ENCODE assay signal across 23 cellular contexts in the genomic region with DNA sequence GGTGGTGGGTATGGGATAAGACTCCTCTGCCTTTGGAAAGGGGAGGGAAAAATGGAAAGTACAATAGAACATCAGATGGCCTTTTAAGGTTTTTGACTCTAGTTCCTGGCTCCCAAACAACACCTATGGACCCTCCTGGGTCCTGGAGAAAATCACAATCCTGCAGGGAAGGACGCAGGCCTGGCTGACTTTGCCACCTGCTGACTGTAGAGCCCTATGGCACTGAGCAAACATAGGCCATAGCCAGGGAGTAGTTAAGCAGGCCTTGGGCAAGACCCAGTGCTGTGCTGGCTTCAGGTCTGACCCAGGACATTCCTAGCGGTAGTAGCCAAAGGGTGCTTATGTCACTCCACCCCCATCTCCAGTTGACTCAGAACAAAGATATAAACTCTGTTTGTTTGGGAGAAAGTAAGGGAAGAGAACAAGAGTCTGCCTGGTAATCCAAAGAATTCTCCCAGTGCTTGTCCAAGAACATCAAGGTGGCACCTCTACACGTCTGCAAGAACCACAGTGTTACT.
"Had no signal": no experiment of that assay in that cellular context is flagged by ENCODE, and none has a peak within 500 bp of the region (broad histone marks: within the 10 kb centered on the region; RNA-seq: fewer than 3 reads in every experiment).

No MANE protein-coding gene starts in this region.

- H3K36me3 ChIP-seq: MG63 had no signal

- H3K4me3 Mint-ChIP-seq: T-cell had no signal

- H3K9ac ChIP-seq: SK-N-SH had no signal

- H3K27ac ChIP-seq: HL-60, RWPE1 had no signal

- H3K27me3 ChIP-seq: MG63 had no signal

- H3K4me1 Mint-ChIP-seq: T-cell had no signal

- H3K27ac Mint-ChIP-seq: T-cell had no signal

- H3K4me3 ChIP-seq: MG63 had no signal

- H3K9me3 ChIP-seq: MG63, SK-N-SH had no signal

- H3K36me3 Mint-ChIP-seq: T-cell had no signal

- DNase-seq: IMR-90; Karpas-422; KG1; MG63; NCI-H1092; NCI-H1105 treated with DMSO at 0.1 percent for 48 hours; NCI-H1417 treated with DMSO at 0.1 percent for 48 hours; NCI-H187; NCI-H2029; NCI-H2081 treated with DMSO at 0.1 percent for 48 hours; NCI-H2171 treated with DMSO at 0.1 percent for 48 hours; NCI-H524; NCI-H526 treated with DMSO at 0.1 percent for 48 hours; NCI-H748 treated with DMSO at 0.1 percent for 48 hours; NK-92 treated with Interleukin-12 subunit alpha and Interleukin-12 subunit beta, amount 100 ng/mL, for 24 hours; PC-3; SHP77; SK-N-SH; SW 1271; T-cell had no signal

- H3K27me3 Mint-ChIP-seq: T-cell had no signal

- H3K4me2 ChIP-seq: SK-N-SH had no signal

- ATAC-seq: Panc1, PC-3, T-cell had no signal
